In genomic region chr18:36572135-36572856, GRCh38 we compare ENCODE assay signal across 9 cellular contexts.
A peak's percentile ranks its signal among the peaks of the same experiment; 100 is the strongest.
DNase-seq lines count a peak whose midpoint lies in the region; TF ChIP-seq lines count a peak whose summit lies in the region.
"Had no signal": no experiment of that assay in that cellular context is flagged by ENCODE, and none has a peak within 500 bp of the region (broad histone marks: within the 10 kb centered on the region; RNA-seq: fewer than 3 reads in every experiment).

No MANE protein-coding gene starts in this region.

- H3K9me3 ChIP-seq in Peyer's patch: no peaks in the 10 kb centered on the region

- peaks cover 2% of the 10 kb centered on the region for H3K27me3 ChIP-seq in HL-60 (ENCODE audit: insufficient read depth, poor library complexity, severe bottlenecking)
- no peaks in the 10 kb centered on the region for H3K27me3 ChIP-seq in Peyer's patch
- H3K27me3 ChIP-seq: BLaER1 treated with 17β-estradiol and CSF1 and Interleukin-3, amounts not matched to agents 10 nM and 100 nM had no signal

- no peaks in the 10 kb centered on the region for H3K36me3 Mint-ChIP-seq in nephron (ENCODE audit: low read depth)

- H3K27ac ChIP-seq in HL-60 (replicated peaks) (no peak overlapping the region), Peyer's patch (no peak overlapping the region)
- H3K27ac ChIP-seq: BLaER1 treated with 17β-estradiol and CSF1 and Interleukin-3, amounts not matched to agents 10 nM and 100 nM had no signal

- H3K36me3 ChIP-seq in Peyer's patch: no peaks in the 10 kb centered on the region
- H3K36me3 ChIP-seq: BLaER1 treated with 17β-estradiol and CSF1 and Interleukin-3, amounts not matched to agents 10 nM and 100 nM had no signal

- H3K9me3 Mint-ChIP-seq in nephron: no peaks in the 10 kb centered on the region

- H3K4me1 Mint-ChIP-seq in nephron: peaks cover 10% of the 10 kb centered on the region

- peak overlapping the region in 1 of 3 experiments; percentile 2 for H3K27ac Mint-ChIP-seq in nephron

- H3K27me3 Mint-ChIP-seq in nephron (ENCODE audit: low read depth): no peaks in the 10 kb centered on the region

- TF ChIP-seq CTCF in HL-60 (IDR thresholded peaks at IDR 0.05; ENCODE audit: insufficient read depth, low read length) (peak; percentile 9), Peyer's patch (IDR thresholded peaks at IDR 0.05) (peak in 4 of 6 experiments; percentile 21 to 49 (median 41)), epithelial cell of esophagus (IDR thresholded peaks at IDR 0.05; ENCODE audit: insufficient read depth, low read depth, low read length, missing control alignments) (peak; percentile 78), nephron (IDR thresholded peaks at IDR 0.05; ENCODE audit: unreplicated experiment in 3 of 3) (peak; percentile 49 to 67 (median 62))

- H3K4me3 Mint-ChIP-seq in nephron: no peak overlapping the region

- DNase-seq in NCI-H2171 treated with DMSO at 0.1 percent for 48 hours (lab: John Stamatoyannopoulos, UW) (peak; percentile 19), NCI-H2171 (lab: John Stamatoyannopoulos, UW) (no peak), HL-60 (ENCODE audit: low read depth in 1 of 2, low spot score in 1 of 2) (peak in 1 of 2 experiments; percentile 15), Peyer's patch (peak in 1 of 3 donors; percentile 61), epithelial cell of esophagus (ENCODE audit: low read depth) (peak; percentile 60), DMS79 (lab: John Stamatoyannopoulos, UW) (no peak), ecto neural progenitor cell (ENCODE audit: low spot score) (no peak)

- no peak overlapping the region for H3K4me3 ChIP-seq in HL-60 (replicated peaks; ENCODE audit: insufficient read depth, low read length)
- H3K4me3 ChIP-seq in Peyer's patch: no peak overlapping the region
- H3K4me3 ChIP-seq in epithelial cell of esophagus (ENCODE audit: low read length): no peak overlapping the region
- H3K4me3 ChIP-seq: BLaER1 treated with 17β-estradiol and CSF1 and Interleukin-3, amounts not matched to agents 10 nM and 100 nM had no signal

- no peaks in the 10 kb centered on the region for H3K4me1 ChIP-seq in Peyer's patch
- H3K4me1 ChIP-seq: BLaER1 treated with 17β-estradiol and CSF1 and Interleukin-3, amounts not matched to agents 10 nM and 100 nM had no signal

- no peak for TF ChIP-seq POLR2A in Peyer's patch (IDR thresholded peaks at IDR 0.05)

Comparison
In these comparisons a context has a peak if more than half of its experiments do, and no peak if none do; other contexts are left out.
1. DNase-seq: peak in NCI-H2171 treated with DMSO at 0.1 percent for 48 hours (single experiment) and epithelial cell of esophagus (single experiment); none in NCI-H2171 (single experiment), DMS79 (single experiment) and ecto neural progenitor cell (single experiment).
2. CTCF ChIP-seq: peak in every context shown above with its lines; median percentile 78 in epithelial cell of esophagus; 62 in nephron; 41 in Peyer's patch; 9 in HL-60.